Comparison of ENCODE assay signal across 16 cellular contexts in the genomic region with DNA sequence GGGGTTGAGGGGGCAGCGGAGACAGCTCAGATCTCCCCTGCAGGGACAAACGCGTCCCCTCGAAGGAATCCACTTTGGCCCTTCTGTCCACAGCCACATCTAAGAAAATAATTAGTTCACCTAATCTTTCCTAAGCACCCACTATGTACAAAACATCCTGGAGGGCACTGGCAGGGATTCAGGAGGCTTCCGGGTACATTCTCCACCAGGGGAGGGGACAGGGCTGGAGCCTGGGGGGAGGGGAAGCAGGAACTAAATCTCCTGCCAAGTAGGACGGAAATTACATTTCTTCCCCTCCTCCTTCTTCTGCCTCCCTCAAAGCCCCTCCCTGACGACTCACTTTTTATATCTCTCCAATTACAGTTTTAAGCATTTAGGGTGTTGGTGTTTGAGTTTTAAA.
DNase-seq lines count a peak whose midpoint lies in the region; ATAC-seq, FAIRE-seq and TF ChIP-seq lines count a peak whose summit lies in the region.
"Had no signal": no experiment of that assay in that cellular context is flagged by ENCODE, and none has a peak within 500 bp of the region (broad histone marks: within the 10 kb centered on the region; RNA-seq: fewer than 3 reads in every experiment).

No MANE protein-coding gene starts in this region.

- CTCF ChIA-PET in HepG2 (lab: Yijun Ruan, JAX; ENCODE audit: low intra/inter-chr PET ratio, low total read pairs) = no interaction called here
- CTCF ChIA-PET in activated naive CD4-positive, alpha-beta T cell treated with anti-CD3 and anti-CD28 coated beads, Interleukin-2, amount 10 ng/mL, durations not matched to agents 7 days and 5 days (lab: Charles Lee) = no interaction called here

- H3K4me2 ChIP-seq in HepG2 (ENCODE audit: low read depth, low read length) = no peak overlapping the region

- H3K4me3 Mint-ChIP-seq in activated naive CD4-positive, alpha-beta T cell treated with anti-CD3 and anti-CD28 coated beads, Interleukin-2, amount 10 ng/mL, durations not matched to agents 7 days and 5 days = no peak overlapping the region
- no peak overlapping the region for H3K4me3 Mint-ChIP-seq in immature natural killer cell
- H3K4me3 Mint-ChIP-seq: activated CD4-positive, alpha-beta memory T cell treated with anti-CD3 and anti-CD28 coated beads, Interleukin-2, amount 10 ng/mL, durations not matched to agents 7 days and 5 days; activated T-helper 17 cell treated with anti-CD3 and anti-CD28 coated beads, Interleukin-2, amount 50 U/mL, for 72 hours had no signal

- no peaks in the 10 kb centered on the region for H4K20me1 ChIP-seq in HepG2 (ENCODE audit: insufficient read depth, low read length)

- no peak for FAIRE-seq in HepG2 (lab: Jason Lieb, UNC)

- TF ChIP-seq CTCF in right lobe of liver (IDR thresholded peaks at IDR 0.05) (no peak), HepG2 (CRISPR knock-in tag; IDR thresholded peaks at IDR 0.05) (no peak), left lung (IDR thresholded peaks at IDR 0.05) (no peak)

- ATAC-seq in right lobe of liver (peak; percentile 29 to 54 (median 34)), HepG2 (no peak), left lung (peak; percentile 56), HG02970 (IDR thresholded peaks at IDR 0.05; ENCODE audit: low FRiP score, unreplicated experiment) (no peak), sciatic nerve (no peak)
- ATAC-seq: activated T-helper 17 cell treated with anti-CD3 and anti-CD28 coated beads, Interleukin-2, amount 50 U/mL, for 72 hours had no signal

- no peak overlapping the region for H2AFZ ChIP-seq in HepG2 (ENCODE audit: low read length)

- no peaks in the 10 kb centered on the region for H3K27me3 Mint-ChIP-seq in activated naive CD4-positive, alpha-beta T cell treated with anti-CD3 and anti-CD28 coated beads, Interleukin-2, amount 10 ng/mL, durations not matched to agents 7 days and 5 days
- H3K27me3 Mint-ChIP-seq in immature natural killer cell (ENCODE audit: low read depth in 3 of 3) = peaks cover 1 to 20% (median 2%) of the 10 kb centered on the region in 3 donors
- H3K27me3 Mint-ChIP-seq: activated CD4-positive, alpha-beta memory T cell treated with anti-CD3 and anti-CD28 coated beads, Interleukin-2, amount 10 ng/mL, durations not matched to agents 7 days and 5 days; activated T-helper 17 cell treated with anti-CD3 and anti-CD28 coated beads, Interleukin-2, amount 50 U/mL, for 72 hours had no signal

- no peak overlapping the region for H3K4me3 ChIP-seq in right lobe of liver
- H3K4me3 ChIP-seq in HepG2 (replicated peaks in 1 of 3; ENCODE audit: insufficient read depth in 1 of 3, low read depth in 2 of 3, low read length in 3 of 3) = no peak overlapping the region
- no peak overlapping the region for H3K4me3 ChIP-seq in left lung
- H3K4me3 ChIP-seq: coronary artery, HAP-1 had no signal

- H3K27me3 ChIP-seq in right lobe of liver (no peaks in the 10 kb centered on the region), HepG2 (ENCODE audit: control insufficient read depth in 1 of 2, insufficient read depth in 2 of 2, low read length in 2 of 2) (0 out of 5 replicates have a peak, but pooled peaks cover 1 to 4% of the 10 kb centered on the region in 2 experiments), left lung (no peaks in the 10 kb centered on the region)

- peaks cover 33% of the 10 kb centered on the region for H3K4me1 Mint-ChIP-seq in activated naive CD4-positive, alpha-beta T cell treated with anti-CD3 and anti-CD28 coated beads, Interleukin-2, amount 10 ng/mL, durations not matched to agents 7 days and 5 days
- H3K4me1 Mint-ChIP-seq in immature natural killer cell = peaks cover 2 to 6% of the 10 kb centered on the region in 2 donors
- H3K4me1 Mint-ChIP-seq: activated T-helper 17 cell treated with anti-CD3 and anti-CD28 coated beads, Interleukin-2, amount 50 U/mL, for 72 hours had no signal

- WGBS in right lobe of liver (ENCODE audit: insufficient coverage, low coverage, low lambda C conversion rate, missing lambda C conversion rate) = 43% methylated on average over 4 of the region's 7 CpGs
- WGBS in HepG2 (ENCODE audit: low lambda C conversion rate) = 44% methylated on average over 2 of the region's 7 CpGs

- no peaks in the 10 kb centered on the region for H3K4me1 ChIP-seq in right lobe of liver
- H3K4me1 ChIP-seq in HepG2 (ENCODE audit: insufficient read depth, low read length) = 0 out of 2 replicates have a peak, but pooled peaks cover 9% of the 10 kb centered on the region
- peaks cover 0 to 16% of the 10 kb centered on the region in 2 donors for H3K4me1 ChIP-seq in left lung
- H3K4me1 ChIP-seq: HAP-1 had no signal

- no TSS peak for BruUV-seq in HepG2 (replicated peaks; lab: Mats Ljungman, UMichigan)

- H3K9me3 ChIP-seq in right lobe of liver (no peaks in the 10 kb centered on the region), HepG2 (ENCODE audit: low read length) (no peaks in the 10 kb centered on the region), left lung (no peaks in the 10 kb centered on the region)
- H3K9me3 ChIP-seq: HAP-1 had no signal

- no peaks in the 10 kb centered on the region for H3K79me2 ChIP-seq in HepG2 (ENCODE audit: insufficient read depth, low read length)

- TF ChIP-seq POLR2A in right lobe of liver (IDR thresholded peaks at IDR 0.05) = no peak
- TF ChIP-seq POLR2A in HepG2 (IDR thresholded peaks at IDR 0.05; ENCODE audit: insufficient read depth in 1 of 2, low read depth in 2 of 2, low read length in 2 of 2) = no peak

- POLR2A ChIA-PET in HepG2 (lab: Yijun Ruan, JAX) = interaction anchor here (0.6 kb wide), 1 partner anchor 1562 kb away, joined by 3 read pairs; no protein-coding TSS in a partner anchor

- in situ Hi-C loops in HepG2 (cut with HindIII; ENCODE audit: extremely low pct_ligation_motif_present, low pct_unique_long_range_greater_than_20kb) = loop anchor here (10.0 kb wide), 1 partner anchor 60 kb away; no protein-coding TSS in a partner anchor

- DNase-seq in right lobe of liver = no peak
- DNase-seq in HepG2 (ENCODE audit: low spot score) = no peak
- peak; percentile 27 for DNase-seq in SW480 (ENCODE audit: low spot score)
- no peak for DNase-seq in left lung
- no peak for DNase-seq in activated naive CD4-positive, alpha-beta T cell treated with anti-CD3 and anti-CD28 coated beads, Interleukin-2, amount 10 ng/mL, durations not matched to agents 7 days and 5 days
- no peak for DNase-seq in immature natural killer cell
- no peak for DNase-seq in sciatic nerve (ENCODE audit: low spot score)
- DNase-seq: activated CD4-positive, alpha-beta memory T cell treated with anti-CD3 and anti-CD28 coated beads, Interleukin-2, amount 10 ng/mL, durations not matched to agents 7 days and 5 days; amygdala; KG1; NCI-H1436; SIG-M5 had no signal

- H3K27ac Mint-ChIP-seq in activated naive CD4-positive, alpha-beta T cell treated with anti-CD3 and anti-CD28 coated beads, Interleukin-2, amount 10 ng/mL, durations not matched to agents 7 days and 5 days = no peak overlapping the region
- no peak overlapping the region for H3K27ac Mint-ChIP-seq in immature natural killer cell
- H3K27ac Mint-ChIP-seq: activated CD4-positive, alpha-beta memory T cell treated with anti-CD3 and anti-CD28 coated beads, Interleukin-2, amount 10 ng/mL, durations not matched to agents 7 days and 5 days; activated T-helper 17 cell treated with anti-CD3 and anti-CD28 coated beads, Interleukin-2, amount 50 U/mL, for 72 hours had no signal

- no peak overlapping the region for H3K9ac ChIP-seq in HepG2 (ENCODE audit: insufficient read depth, low read depth, low read length)

- intact Hi-C loops in right lobe of liver (cut with DNase I) (no loop called here), HepG2 (cut with micrococcal nuclease; ENCODE audit: unreplicated experiment) (no loop called here), left lung (cut with DNase I) (no loop called here), sciatic nerve (cut with DNase I) (no loop called here)

- TF ChIP-seq EP300 in HepG2 (IDR thresholded peaks at IDR 0.05; ENCODE audit: low read depth in 2 of 2, low read length in 2 of 2) (no peak), HepG2 (CRISPR knock-in tag; IDR thresholded peaks at IDR 0.05; ENCODE audit: borderline replicate concordance) (no peak)

- no peaks in the 10 kb centered on the region for H3K9me3 Mint-ChIP-seq in activated naive CD4-positive, alpha-beta T cell treated with anti-CD3 and anti-CD28 coated beads, Interleukin-2, amount 10 ng/mL, durations not matched to agents 7 days and 5 days
- H3K9me3 Mint-ChIP-seq in immature natural killer cell = no peaks in the 10 kb centered on the region
- H3K9me3 Mint-ChIP-seq: activated CD4-positive, alpha-beta memory T cell treated with anti-CD3 and anti-CD28 coated beads, Interleukin-2, amount 10 ng/mL, durations not matched to agents 7 days and 5 days; activated T-helper 17 cell treated with anti-CD3 and anti-CD28 coated beads, Interleukin-2, amount 50 U/mL, for 72 hours had no signal

- H3K36me3 ChIP-seq in right lobe of liver (no peaks in the 10 kb centered on the region), HepG2 (replicated peaks in 1 of 2; ENCODE audit: control insufficient read depth in 1 of 2, insufficient read depth in 2 of 2, low read length in 2 of 2) (no peaks in the 10 kb centered on the region), left lung (no peaks in the 10 kb centered on the region)
- H3K36me3 ChIP-seq: HAP-1 had no signal

- H3K27ac ChIP-seq in right lobe of liver (no peak overlapping the region), HepG2 (ENCODE audit: extremely low read length, insufficient read depth, low read length) (no peak overlapping the region), left lung (peak overlapping the region in 1 of 2 donors; percentile 50)

- no peak for TF ChIP-seq RAD21 in HepG2 (CRISPR knock-in tag; IDR thresholded peaks at IDR 0.05)

- H3K36me3 Mint-ChIP-seq in activated naive CD4-positive, alpha-beta T cell treated with anti-CD3 and anti-CD28 coated beads, Interleukin-2, amount 10 ng/mL, durations not matched to agents 7 days and 5 days = peaks cover 9% of the 10 kb centered on the region
- H3K36me3 Mint-ChIP-seq in immature natural killer cell = no peaks in the 10 kb centered on the region

TF ChIP-seq in HepG2, 621 proteins besides CTCF, POLR2A, EP300 and RAD21 (continues in another document):
- TF ChIP-seq YEATS2 (CRISPR knock-in tag; IDR thresholded peaks at IDR 0.05; ENCODE audit: borderline replicate concordance) = no peak
- no peak for TF ChIP-seq ATF1 (CRISPR knock-in tag; IDR thresholded peaks at IDR 0.05)
- TF ChIP-seq ISL2 (CRISPR knock-in tag; IDR thresholded peaks at IDR 0.05) = no peak
- no peak for TF ChIP-seq ZNF12 (CRISPR knock-in tag; IDR thresholded peaks at IDR 0.05)
- TF ChIP-seq KMT2A (CRISPR knock-in tag; IDR thresholded peaks at IDR 0.05) = no peak
- TF ChIP-seq PRPF4 (IDR thresholded peaks at IDR 0.05; ENCODE audit: low read depth, low read length, poor library complexity, severe bottlenecking) = no peak

Comparison
In these comparisons a context has a peak if more than half of its experiments do, and no peak if none do; other contexts are left out.
1. ATAC-seq: peak in right lobe of liver (4 of 4) and left lung (single experiment); none in HepG2 (single experiment), HG02970 (single experiment) and sciatic nerve (single experiment).